1 cellular context compared by ENCODE assay signal in the genomic region with DNA sequence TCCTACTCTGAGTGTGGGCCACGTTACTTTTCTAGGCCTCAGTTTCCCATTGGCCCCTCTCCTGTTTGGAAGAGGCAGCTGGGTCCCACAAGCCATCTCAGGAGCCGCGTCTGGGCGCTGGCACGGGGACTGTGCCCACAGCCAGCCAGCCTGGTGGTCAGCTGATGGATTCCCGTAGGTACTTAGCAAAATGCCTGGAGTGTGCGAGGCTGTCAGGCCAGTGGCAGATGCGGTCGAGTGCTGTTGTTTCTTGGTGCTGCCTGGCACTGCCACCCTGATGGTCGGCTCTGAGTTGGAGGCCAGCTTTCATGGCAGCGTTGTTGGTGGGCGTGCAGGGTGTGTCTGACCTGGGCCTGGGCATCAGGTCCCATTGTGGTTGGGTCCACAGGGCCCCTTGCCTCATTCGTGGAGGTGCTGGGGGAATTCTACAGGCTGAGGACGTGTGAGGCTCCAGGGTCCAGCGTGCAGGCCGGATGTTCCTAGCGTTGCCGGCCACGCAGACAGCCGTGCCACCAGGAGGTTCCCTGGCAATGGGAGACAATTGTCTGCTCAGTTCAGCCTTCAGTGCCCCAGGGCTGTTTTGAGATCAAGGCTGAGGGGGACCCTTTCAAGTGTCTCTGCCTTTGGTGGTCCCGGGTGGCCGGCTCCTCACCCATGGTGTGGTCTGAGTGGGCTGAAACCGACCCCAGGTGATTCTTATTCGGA.
TF ChIP-seq lines count a peak whose summit lies in the region.

No MANE protein-coding gene starts in this region.

TF ChIP-seq in HepG2, 621 proteins besides CTCF, POLR2A, EP300 and RAD21 (continued from another document and continues in another):
- TF ChIP-seq, protein P1, sequence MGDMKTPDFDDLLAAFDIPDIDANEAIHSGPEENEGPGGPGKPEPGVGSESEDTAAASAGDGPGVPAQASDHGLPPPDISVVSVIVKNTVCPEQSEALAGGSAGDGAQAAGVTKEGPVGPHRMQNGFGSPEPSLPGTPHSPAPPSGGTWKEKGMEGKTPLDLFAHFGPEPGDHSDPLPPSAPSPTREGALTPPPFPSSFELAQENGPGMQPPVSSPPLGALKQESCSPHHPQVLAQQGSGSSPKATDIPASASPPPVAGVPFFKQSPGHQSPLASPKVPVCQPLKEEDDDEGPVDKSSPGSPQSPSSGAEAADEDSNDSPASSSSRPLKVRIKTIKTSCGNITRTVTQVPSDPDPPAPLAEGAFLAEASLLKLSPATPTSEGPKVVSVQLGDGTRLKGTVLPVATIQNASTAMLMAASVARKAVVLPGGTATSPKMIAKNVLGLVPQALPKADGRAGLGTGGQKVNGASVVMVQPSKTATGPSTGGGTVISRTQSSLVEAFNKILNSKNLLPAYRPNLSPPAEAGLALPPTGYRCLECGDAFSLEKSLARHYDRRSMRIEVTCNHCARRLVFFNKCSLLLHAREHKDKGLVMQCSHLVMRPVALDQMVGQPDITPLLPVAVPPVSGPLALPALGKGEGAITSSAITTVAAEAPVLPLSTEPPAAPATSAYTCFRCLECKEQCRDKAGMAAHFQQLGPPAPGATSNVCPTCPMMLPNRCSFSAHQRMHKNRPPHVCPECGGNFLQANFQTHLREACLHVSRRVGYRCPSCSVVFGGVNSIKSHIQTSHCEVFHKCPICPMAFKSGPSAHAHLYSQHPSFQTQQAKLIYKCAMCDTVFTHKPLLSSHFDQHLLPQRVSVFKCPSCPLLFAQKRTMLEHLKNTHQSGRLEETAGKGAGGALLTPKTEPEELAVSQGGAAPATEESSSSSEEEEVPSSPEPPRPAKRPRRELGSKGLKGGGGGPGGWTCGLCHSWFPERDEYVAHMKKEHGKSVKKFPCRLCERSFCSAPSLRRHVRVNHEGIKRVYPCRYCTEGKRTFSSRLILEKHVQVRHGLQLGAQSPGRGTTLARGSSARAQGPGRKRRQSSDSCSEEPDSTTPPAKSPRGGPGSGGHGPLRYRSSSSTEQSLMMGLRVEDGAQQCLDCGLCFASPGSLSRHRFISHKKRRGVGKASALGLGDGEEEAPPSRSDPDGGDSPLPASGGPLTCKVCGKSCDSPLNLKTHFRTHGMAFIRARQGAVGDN (CRISPR knock-in tag; IDR thresholded peaks at IDR 0.05): peak; percentile 57; the same call in 1 of the 2 replicates
- no peak for TF ChIP-seq ZNF530 (CRISPR knock-in tag; IDR thresholded peaks at IDR 0.05; ENCODE audit: low read depth)
- TF ChIP-seq SMAD1 (CRISPR knock-in tag; IDR thresholded peaks at IDR 0.05; ENCODE audit: borderline replicate concordance, low read depth): 0 out of 2 replicates have a peak, but pooled peaks have one; percentile 10
- TF ChIP-seq ZNF773 (CRISPR knock-in tag; IDR thresholded peaks at IDR 0.05; ENCODE audit: borderline replicate concordance): no peak
- no peak for TF ChIP-seq EHMT2 (IDR thresholded peaks at IDR 0.05; ENCODE audit: borderline replicate concordance, low read depth, low read length)
- TF ChIP-seq, protein P2, sequence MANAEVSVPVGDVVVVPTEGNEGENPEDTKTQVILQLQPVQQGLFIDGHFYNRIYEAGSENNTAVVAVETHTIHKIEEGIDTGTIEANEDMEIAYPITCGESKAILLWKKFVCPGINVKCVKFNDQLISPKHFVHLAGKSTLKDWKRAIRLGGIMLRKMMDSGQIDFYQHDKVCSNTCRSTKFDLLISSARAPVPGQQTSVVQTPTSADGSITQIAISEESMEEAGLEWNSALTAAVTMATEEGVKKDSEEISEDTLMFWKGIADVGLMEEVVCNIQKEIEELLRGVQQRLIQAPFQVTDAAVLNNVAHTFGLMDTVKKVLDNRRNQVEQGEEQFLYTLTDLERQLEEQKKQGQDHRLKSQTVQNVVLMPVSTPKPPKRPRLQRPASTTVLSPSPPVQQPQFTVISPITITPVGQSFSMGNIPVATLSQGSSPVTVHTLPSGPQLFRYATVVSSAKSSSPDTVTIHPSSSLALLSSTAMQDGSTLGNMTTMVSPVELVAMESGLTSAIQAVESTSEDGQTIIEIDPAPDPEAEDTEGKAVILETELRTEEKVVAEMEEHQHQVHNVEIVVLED (CRISPR knock-in tag; IDR thresholded peaks at IDR 0.05; ENCODE audit: borderline replicate concordance): 0 out of 2 replicates have a peak, but pooled peaks have one; percentile 32
- no peak for TF ChIP-seq BCL6 (CRISPR knock-in tag; IDR thresholded peaks at IDR 0.05)
- no peak for TF ChIP-seq HHEX (CRISPR knock-in tag; IDR thresholded peaks at IDR 0.05)
- no peak for TF ChIP-seq ATF7-NPFF (CRISPR knock-in tag; IDR thresholded peaks at IDR 0.05; ENCODE audit: low read depth)
- TF ChIP-seq, protein P3, sequence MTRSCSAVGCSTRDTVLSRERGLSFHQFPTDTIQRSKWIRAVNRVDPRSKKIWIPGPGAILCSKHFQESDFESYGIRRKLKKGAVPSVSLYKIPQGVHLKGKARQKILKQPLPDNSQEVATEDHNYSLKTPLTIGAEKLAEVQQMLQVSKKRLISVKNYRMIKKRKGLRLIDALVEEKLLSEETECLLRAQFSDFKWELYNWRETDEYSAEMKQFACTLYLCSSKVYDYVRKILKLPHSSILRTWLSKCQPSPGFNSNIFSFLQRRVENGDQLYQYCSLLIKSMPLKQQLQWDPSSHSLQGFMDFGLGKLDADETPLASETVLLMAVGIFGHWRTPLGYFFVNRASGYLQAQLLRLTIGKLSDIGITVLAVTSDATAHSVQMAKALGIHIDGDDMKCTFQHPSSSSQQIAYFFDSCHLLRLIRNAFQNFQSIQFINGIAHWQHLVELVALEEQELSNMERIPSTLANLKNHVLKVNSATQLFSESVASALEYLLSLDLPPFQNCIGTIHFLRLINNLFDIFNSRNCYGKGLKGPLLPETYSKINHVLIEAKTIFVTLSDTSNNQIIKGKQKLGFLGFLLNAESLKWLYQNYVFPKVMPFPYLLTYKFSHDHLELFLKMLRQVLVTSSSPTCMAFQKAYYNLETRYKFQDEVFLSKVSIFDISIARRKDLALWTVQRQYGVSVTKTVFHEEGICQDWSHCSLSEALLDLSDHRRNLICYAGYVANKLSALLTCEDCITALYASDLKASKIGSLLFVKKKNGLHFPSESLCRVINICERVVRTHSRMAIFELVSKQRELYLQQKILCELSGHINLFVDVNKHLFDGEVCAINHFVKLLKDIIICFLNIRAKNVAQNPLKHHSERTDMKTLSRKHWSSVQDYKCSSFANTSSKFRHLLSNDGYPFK (CRISPR knock-in tag; IDR thresholded peaks at IDR 0.05; ENCODE audit: borderline replicate concordance): 0 out of 2 replicates have a peak, but pooled peaks have one; percentile 30
- TF ChIP-seq SIN3A (IDR thresholded peaks at IDR 0.05; ENCODE audit: borderline replicate concordance, low read depth, low read length): no peak
- TF ChIP-seq, protein P4, sequence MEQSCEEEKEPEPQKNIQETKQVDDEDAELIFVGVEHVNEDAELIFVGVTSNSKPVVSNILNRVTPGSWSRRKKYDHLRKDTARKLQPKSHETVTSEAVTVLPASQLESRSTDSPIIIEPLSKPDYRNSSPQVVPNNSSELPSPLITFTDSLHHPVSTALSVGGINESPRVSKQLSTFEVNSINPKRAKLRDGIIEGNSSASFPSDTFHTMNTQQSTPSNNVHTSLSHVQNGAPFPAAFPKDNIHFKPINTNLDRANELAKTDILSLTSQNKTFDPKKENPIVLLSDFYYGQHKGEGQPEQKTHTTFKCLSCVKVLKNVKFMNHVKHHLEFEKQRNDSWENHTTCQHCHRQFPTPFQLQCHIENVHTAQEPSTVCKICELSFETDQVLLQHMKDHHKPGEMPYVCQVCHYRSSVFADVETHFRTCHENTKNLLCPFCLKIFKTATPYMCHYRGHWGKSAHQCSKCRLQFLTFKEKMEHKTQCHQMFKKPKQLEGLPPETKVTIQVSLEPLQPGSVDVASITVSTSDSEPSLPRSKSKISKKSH (CRISPR knock-in tag; IDR thresholded peaks at IDR 0.05; ENCODE audit: borderline replicate concordance): 0 out of 2 replicates have a peak, but pooled peaks have one; percentile 15
- TF ChIP-seq ZNF10 (CRISPR knock-in tag; IDR thresholded peaks at IDR 0.05; ENCODE audit: borderline replicate concordance, low read depth): no peak
- no peak for TF ChIP-seq ETV6 (CRISPR knock-in tag; conservative IDR thresholded peaks at IDR 0.05)
- TF ChIP-seq, protein P5, sequence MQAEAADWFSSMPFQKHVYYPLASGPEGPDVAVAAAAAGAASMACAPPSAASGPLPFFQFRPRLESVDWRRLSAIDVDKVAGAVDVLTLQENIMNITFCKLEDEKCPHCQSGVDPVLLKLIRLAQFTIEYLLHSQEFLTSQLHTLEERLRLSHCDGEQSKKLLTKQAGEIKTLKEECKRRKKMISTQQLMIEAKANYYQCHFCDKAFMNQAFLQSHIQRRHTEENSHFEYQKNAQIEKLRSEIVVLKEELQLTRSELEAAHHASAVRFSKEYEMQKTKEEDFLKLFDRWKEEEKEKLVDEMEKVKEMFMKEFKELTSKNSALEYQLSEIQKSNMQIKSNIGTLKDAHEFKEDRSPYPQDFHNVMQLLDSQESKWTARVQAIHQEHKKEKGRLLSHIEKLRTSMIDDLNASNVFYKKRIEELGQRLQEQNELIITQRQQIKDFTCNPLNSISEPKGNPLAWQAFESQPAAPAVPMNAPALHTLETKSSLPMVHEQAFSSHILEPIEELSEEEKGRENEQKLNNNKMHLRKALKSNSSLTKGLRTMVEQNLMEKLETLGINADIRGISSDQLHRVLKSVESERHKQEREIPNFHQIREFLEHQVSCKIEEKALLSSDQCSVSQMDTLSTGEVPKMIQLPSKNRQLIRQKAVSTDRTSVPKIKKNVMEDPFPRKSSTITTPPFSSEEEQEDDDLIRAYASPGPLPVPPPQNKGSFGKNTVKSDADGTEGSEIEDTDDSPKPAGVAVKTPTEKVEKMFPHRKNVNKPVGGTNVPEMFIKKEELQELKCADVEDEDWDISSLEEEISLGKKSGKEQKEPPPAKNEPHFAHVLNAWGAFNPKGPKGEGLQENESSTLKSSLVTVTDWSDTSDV (CRISPR knock-in tag; IDR thresholded peaks at IDR 0.05): 0 out of 2 replicates have a peak, but pooled peaks have one; percentile 21
- TF ChIP-seq MEIS1 (CRISPR knock-in tag; IDR thresholded peaks at IDR 0.05; ENCODE audit: borderline replicate concordance): no peak
- TF ChIP-seq ZNF446 (CRISPR knock-in tag; IDR thresholded peaks at IDR 0.05): no peak
- TF ChIP-seq ZNF101 (CRISPR knock-in tag; IDR thresholded peaks at IDR 0.05; ENCODE audit: borderline replicate concordance, low read depth): no peak
- 0 out of 2 replicates have a peak, but pooled peaks have one; percentile 82 for TF ChIP-seq ZNF468 (CRISPR knock-in tag; IDR thresholded peaks at IDR 0.05)
- TF ChIP-seq, protein P6, sequence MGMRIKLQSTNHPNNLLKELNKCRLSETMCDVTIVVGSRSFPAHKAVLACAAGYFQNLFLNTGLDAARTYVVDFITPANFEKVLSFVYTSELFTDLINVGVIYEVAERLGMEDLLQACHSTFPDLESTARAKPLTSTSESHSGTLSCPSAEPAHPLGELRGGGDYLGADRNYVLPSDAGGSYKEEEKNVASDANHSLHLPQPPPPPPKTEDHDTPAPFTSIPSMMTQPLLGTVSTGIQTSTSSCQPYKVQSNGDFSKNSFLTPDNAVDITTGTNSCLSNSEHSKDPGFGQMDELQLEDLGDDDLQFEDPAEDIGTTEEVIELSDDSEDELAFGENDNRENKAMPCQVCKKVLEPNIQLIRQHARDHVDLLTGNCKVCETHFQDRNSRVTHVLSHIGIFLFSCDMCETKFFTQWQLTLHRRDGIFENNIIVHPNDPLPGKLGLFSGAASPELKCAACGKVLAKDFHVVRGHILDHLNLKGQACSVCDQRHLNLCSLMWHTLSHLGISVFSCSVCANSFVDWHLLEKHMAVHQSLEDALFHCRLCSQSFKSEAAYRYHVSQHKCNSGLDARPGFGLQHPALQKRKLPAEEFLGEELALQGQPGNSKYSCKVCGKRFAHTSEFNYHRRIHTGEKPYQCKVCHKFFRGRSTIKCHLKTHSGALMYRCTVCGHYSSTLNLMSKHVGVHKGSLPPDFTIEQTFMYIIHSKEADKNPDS (CRISPR knock-in tag; IDR thresholded peaks at IDR 0.05): 0 out of 2 replicates have a peak, but pooled peaks have one; percentile 15
- TF ChIP-seq ZNF232 (CRISPR knock-in tag; IDR thresholded peaks at IDR 0.05; ENCODE audit: borderline replicate concordance): no peak
- no peak for TF ChIP-seq ZMYM2 (CRISPR knock-in tag; IDR thresholded peaks at IDR 0.05)
- TF ChIP-seq SRY (CRISPR knock-in tag; IDR thresholded peaks at IDR 0.05): no peak
- TF ChIP-seq, protein P7, sequence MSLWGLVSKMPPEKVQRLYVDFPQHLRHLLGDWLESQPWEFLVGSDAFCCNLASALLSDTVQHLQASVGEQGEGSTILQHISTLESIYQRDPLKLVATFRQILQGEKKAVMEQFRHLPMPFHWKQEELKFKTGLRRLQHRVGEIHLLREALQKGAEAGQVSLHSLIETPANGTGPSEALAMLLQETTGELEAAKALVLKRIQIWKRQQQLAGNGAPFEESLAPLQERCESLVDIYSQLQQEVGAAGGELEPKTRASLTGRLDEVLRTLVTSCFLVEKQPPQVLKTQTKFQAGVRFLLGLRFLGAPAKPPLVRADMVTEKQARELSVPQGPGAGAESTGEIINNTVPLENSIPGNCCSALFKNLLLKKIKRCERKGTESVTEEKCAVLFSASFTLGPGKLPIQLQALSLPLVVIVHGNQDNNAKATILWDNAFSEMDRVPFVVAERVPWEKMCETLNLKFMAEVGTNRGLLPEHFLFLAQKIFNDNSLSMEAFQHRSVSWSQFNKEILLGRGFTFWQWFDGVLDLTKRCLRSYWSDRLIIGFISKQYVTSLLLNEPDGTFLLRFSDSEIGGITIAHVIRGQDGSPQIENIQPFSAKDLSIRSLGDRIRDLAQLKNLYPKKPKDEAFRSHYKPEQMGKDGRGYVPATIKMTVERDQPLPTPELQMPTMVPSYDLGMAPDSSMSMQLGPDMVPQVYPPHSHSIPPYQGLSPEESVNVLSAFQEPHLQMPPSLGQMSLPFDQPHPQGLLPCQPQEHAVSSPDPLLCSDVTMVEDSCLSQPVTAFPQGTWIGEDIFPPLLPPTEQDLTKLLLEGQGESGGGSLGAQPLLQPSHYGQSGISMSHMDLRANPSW (CRISPR knock-in tag; IDR thresholded peaks at IDR 0.05; ENCODE audit: borderline replicate concordance): no peak
- no peak for TF ChIP-seq ATF1 (CRISPR knock-in tag; IDR thresholded peaks at IDR 0.05)
- TF ChIP-seq ZNF883 (CRISPR knock-in tag; IDR thresholded peaks at IDR 0.05; ENCODE audit: not compliant biosample characterization): peak; percentile 62
- TF ChIP-seq ZNF207 (IDR thresholded peaks at IDR 0.05; ENCODE audit: borderline replicate concordance): no peak
- TF ChIP-seq, protein P8, sequence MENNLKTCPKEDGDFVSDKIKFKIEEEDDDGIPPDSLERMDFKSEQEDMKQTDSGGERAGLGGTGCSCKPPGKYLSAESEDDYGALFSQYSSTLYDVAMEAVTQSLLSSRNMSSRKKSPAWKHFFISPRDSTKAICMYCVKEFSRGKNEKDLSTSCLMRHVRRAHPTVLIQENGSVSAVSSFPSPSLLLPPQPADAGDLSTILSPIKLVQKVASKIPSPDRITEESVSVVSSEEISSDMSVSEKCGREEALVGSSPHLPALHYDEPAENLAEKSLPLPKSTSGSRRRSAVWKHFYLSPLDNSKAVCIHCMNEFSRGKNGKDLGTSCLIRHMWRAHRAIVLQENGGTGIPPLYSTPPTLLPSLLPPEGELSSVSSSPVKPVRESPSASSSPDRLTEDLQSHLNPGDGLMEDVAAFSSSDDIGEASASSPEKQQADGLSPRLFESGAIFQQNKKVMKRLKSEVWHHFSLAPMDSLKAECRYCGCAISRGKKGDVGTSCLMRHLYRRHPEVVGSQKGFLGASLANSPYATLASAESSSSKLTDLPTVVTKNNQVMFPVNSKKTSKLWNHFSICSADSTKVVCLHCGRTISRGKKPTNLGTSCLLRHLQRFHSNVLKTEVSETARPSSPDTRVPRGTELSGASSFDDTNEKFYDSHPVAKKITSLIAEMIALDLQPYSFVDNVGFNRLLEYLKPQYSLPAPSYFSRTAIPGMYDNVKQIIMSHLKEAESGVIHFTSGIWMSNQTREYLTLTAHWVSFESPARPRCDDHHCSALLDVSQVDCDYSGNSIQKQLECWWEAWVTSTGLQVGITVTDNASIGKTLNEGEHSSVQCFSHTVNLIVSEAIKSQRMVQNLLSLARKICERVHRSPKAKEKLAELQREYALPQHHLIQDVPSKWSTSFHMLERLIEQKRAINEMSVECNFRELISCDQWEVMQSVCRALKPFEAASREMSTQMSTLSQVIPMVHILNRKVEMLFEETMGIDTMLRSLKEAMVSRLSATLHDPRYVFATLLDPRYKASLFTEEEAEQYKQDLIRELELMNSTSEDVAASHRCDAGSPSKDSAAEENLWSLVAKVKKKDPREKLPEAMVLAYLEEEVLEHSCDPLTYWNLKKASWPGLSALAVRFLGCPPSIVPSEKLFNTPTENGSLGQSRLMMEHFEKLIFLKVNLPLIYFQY (CRISPR knock-in tag; IDR thresholded peaks at IDR 0.05; ENCODE audit: borderline replicate concordance): no peak
